Comparison of ENCODE assay signal across 25 cellular contexts in the genomic region with DNA sequence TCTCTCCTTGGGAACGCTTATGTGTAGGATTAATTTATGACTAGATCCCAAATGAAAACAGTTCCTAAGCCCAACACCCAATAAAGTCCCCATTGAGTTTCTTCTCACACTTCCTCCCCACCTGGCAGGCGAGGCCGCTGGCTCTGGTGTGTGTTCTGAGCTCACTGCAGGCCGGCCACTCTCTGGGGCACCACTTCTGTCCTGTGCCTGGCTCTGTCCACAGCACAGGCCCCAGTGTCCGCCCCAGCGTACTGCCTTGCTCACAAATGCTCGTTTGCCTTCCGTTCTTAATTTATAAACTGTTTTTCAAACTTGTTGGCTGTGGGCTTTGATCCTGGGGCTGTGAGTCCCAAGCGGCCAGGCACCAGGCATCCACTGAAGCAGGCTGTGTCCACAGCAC.
"Had no signal": no experiment of that assay in that cellular context is flagged by ENCODE, and none has a peak within 500 bp of the region (broad histone marks: within the 10 kb centered on the region; RNA-seq: fewer than 3 reads in every experiment).

No MANE protein-coding gene starts in this region.

- DNase-seq: activated CD4-positive, alpha-beta T cell treated with anti-CD3 and anti-CD28 coated beads, Interleukin-2, amount 10 ng/mL, durations not matched to agents 24 days and 14 days; activated CD4-positive, alpha-beta T cell treated with anti-CD3 and anti-CD28 coated beads, Interleukin-2, amount 50 U/mL, for 4 hours; activated CD8-positive, alpha-beta T cell treated with anti-CD3 and anti-CD28 coated beads for 36 hours; activated gamma-delta T cell; activated naive CD4-positive, alpha-beta T cell treated with Interleukin-2 at 50 U/mL for 16 hours; activated naive CD8-positive, alpha-beta T cell treated with anti-CD3 and anti-CD28 coated beads, Interleukin-2, amount 10 ng/mL, durations not matched to agents 7 days and 5 days; activated T-cell treated with anti-CD3 and anti-CD28 coated beads, Interleukin-2, amount 50 U/mL, for 24 hours; amygdala; Kasumi-1; KG1; NCI-H1048; NCI-H1105 treated with DMSO at 0.1 percent for 48 hours; NCI-H1436; NCI-H1694; NCI-H2029; NCI-H345; NK-92 treated with Interleukin-12 subunit alpha and Interleukin-12 subunit beta, amount 100 ng/mL, for 24 hours; PC-9; SIG-M5 had no signal

- H3K27me3 ChIP-seq: MG63 had no signal

- H3K4me2 ChIP-seq: PC-9 had no signal

- H3K27ac Mint-ChIP-seq: activated CD4-positive, alpha-beta T cell treated with anti-CD3 and anti-CD28 coated beads, Interleukin-2, amount 10 ng/mL, durations not matched to agents 24 days and 14 days; activated CD8-positive, alpha-beta T cell treated with anti-CD3 and anti-CD28 coated beads for 36 hours; activated naive CD4-positive, alpha-beta T cell treated with anti-CD3 and anti-CD28 coated beads, Interleukin-2, amount 50 U/mL, for 24 hours; activated naive CD8-positive, alpha-beta T cell treated with anti-CD3 and anti-CD28 coated beads, Interleukin-2, amount 10 ng/mL, durations not matched to agents 7 days and 5 days; activated T-cell treated with anti-CD3 and anti-CD28 coated beads, Interleukin-2, amount 50 U/mL, for 24 hours; activated T-helper 2 cell treated with anti-CD3 and anti-CD28 coated beads, Interferon-gamma antibody, Interleukin-2, Interleukin-4, amounts not matched to agents 10 μg/mL and 5 μg/mL and 100 μg/mL, durations not matched to agents 14 hours and 24 hours and 36 hours; brain; IgD-negative memory B cell had no signal

- H3K27ac ChIP-seq: PC-9, RWPE1 had no signal

- ATAC-seq: activated CD8-positive, alpha-beta T cell treated with anti-CD3 and anti-CD28 coated beads for 36 hours had no signal

- H3K4me1 Mint-ChIP-seq: activated CD4-positive, alpha-beta T cell treated with anti-CD3 and anti-CD28 coated beads, Interleukin-2, amount 10 ng/mL, durations not matched to agents 24 days and 14 days; activated naive CD4-positive, alpha-beta T cell treated with anti-CD3 and anti-CD28 coated beads, Interleukin-2, amount 50 U/mL, for 24 hours; brain; IgD-negative memory B cell had no signal

- H2AFZ ChIP-seq: PC-9 had no signal

- H3K36me3 ChIP-seq: MG63 had no signal

- H3K9me3 Mint-ChIP-seq: activated CD4-positive, alpha-beta T cell treated with anti-CD3 and anti-CD28 coated beads, Interleukin-2, amount 10 ng/mL, durations not matched to agents 24 days and 14 days; activated CD8-positive, alpha-beta T cell treated with anti-CD3 and anti-CD28 coated beads for 36 hours; activated naive CD4-positive, alpha-beta T cell treated with anti-CD3 and anti-CD28 coated beads, Interleukin-2, amount 50 U/mL, for 24 hours; activated T-cell treated with anti-CD3 and anti-CD28 coated beads, Interleukin-2, amount 50 U/mL, for 24 hours; activated T-helper 2 cell treated with anti-CD3 and anti-CD28 coated beads, Interferon-gamma antibody, Interleukin-2, Interleukin-4, amounts not matched to agents 10 μg/mL and 5 μg/mL and 100 μg/mL, durations not matched to agents 14 hours and 24 hours and 36 hours; IgD-negative memory B cell had no signal

- H3K36me3 Mint-ChIP-seq: activated naive CD4-positive, alpha-beta T cell treated with anti-CD3 and anti-CD28 coated beads, Interleukin-2, amount 50 U/mL, for 24 hours; activated naive CD8-positive, alpha-beta T cell treated with anti-CD3 and anti-CD28 coated beads, Interleukin-2, amount 10 ng/mL, durations not matched to agents 7 days and 5 days; brain; IgD-negative memory B cell had no signal

- H3K27me3 Mint-ChIP-seq: activated CD4-positive, alpha-beta T cell treated with anti-CD3 and anti-CD28 coated beads, Interleukin-2, amount 10 ng/mL, durations not matched to agents 24 days and 14 days; activated T-cell treated with anti-CD3 and anti-CD28 coated beads, Interleukin-2, amount 50 U/mL, for 24 hours had no signal

- H3K4me3 Mint-ChIP-seq: activated CD4-positive, alpha-beta T cell treated with anti-CD3 and anti-CD28 coated beads, Interleukin-2, amount 10 ng/mL, durations not matched to agents 24 days and 14 days; activated CD8-positive, alpha-beta T cell treated with anti-CD3 and anti-CD28 coated beads for 36 hours; activated naive CD4-positive, alpha-beta T cell treated with anti-CD3 and anti-CD28 coated beads, Interleukin-2, amount 50 U/mL, for 24 hours; activated naive CD8-positive, alpha-beta T cell treated with anti-CD3 and anti-CD28 coated beads, Interleukin-2, amount 10 ng/mL, durations not matched to agents 7 days and 5 days; activated T-cell treated with anti-CD3 and anti-CD28 coated beads, Interleukin-2, amount 50 U/mL, for 24 hours; brain; IgD-negative memory B cell had no signal

- H3K9me3 ChIP-seq: MG63 had no signal

- H3K4me3 ChIP-seq: MG63, PC-9 had no signal
